8 cellular contexts compared by ENCODE assay signal in the genomic region with DNA sequence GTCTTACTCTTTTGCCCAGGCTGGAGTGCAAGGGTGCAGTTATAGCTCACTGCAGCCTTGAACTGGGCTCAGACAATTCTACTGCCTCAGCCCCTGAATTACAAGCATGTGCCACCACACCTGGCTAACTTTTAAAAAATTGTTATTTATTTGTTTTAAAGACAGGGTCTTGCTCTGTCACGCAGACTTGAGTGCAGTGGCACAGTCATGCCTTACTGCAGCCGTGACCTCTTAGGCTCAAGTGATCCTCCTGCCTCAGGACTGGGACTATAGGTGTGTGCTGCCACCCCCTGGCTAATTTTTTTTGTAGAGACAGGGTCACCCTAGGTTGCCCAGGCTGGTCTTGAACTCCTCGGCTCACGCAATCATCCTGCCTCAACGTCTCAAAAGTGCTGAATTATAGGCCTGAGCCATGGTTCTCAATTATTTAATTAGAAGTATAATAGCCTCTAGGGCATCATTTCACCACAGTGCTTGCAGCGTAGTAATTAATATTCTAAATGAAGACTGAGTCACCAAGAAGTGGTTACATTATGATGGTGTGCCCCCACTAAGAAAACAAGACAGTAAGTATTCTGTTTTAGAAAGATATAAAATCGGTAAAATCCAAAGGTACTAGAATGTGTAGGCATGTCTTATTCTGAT.
DNase-seq lines count a peak whose midpoint lies in the region; TF ChIP-seq lines count a peak whose summit lies in the region.

No MANE protein-coding gene starts in this region.

- H3K27ac ChIP-seq in H9 (ENCODE audit: insufficient read length, low read depth, low read length) (no peak overlapping the region), cardiac muscle cell (no peak overlapping the region)

- H3K14ac ChIP-seq in H9 (ENCODE audit: insufficient read depth, low read length) = no peak overlapping the region

- H3K23me2 ChIP-seq in H9 (ENCODE audit: insufficient read length, low read depth, low read length, poor library complexity, severe bottlenecking) = no peaks in the 10 kb centered on the region

- H3K79me1 ChIP-seq in H9 (ENCODE audit: insufficient read depth, low read depth, low read length, poor library complexity, severe bottlenecking) = peaks cover 10% of the 10 kb centered on the region

- no peak overlapping the region for H3K18ac ChIP-seq in H9 (ENCODE audit: insufficient read length, low read depth, low read length)

- no peaks in the 10 kb centered on the region; the same call in 1 of the 2 replicates for H3K79me2 ChIP-seq in H9 (ENCODE audit: insufficient read depth, low read length)

- H3K56ac ChIP-seq in H9 (ENCODE audit: insufficient read length, low read depth, low read length) = no peak overlapping the region

- no peak overlapping the region for H4K5ac ChIP-seq in H9 (ENCODE audit: insufficient read length, low read depth, low read length)

- H3K27ac Mint-ChIP-seq in H9 = no peak overlapping the region

- H4K20me1 ChIP-seq in H9 (ENCODE audit: control insufficient read depth, insufficient read depth, insufficient read length) = no peaks in the 10 kb centered on the region

- no peaks in the 10 kb centered on the region for H3K9me3 Mint-ChIP-seq in H9

- H3K9ac ChIP-seq in H9 (ENCODE audit: extremely low read depth, insufficient read length, low read length) = no peak overlapping the region

- H3K36me3 ChIP-seq in cardiac muscle cell = no peaks in the 10 kb centered on the region

- H3K9me3 ChIP-seq in H9 (ENCODE audit: control insufficient read depth, low read depth, low read length) (no peaks in the 10 kb centered on the region), cardiac muscle cell (ENCODE audit: low read depth) (no peaks in the 10 kb centered on the region)

- no peak overlapping the region for H3K4me2 ChIP-seq in H9 (ENCODE audit: insufficient read depth, insufficient read length, low read length)

- no peak overlapping the region for H3K4me3 ChIP-seq in cardiac muscle cell

- no peak overlapping the region for H2AFZ ChIP-seq in H9 (ENCODE audit: low read length)

- no peaks in the 10 kb centered on the region for H3K36me3 Mint-ChIP-seq in H9 (ENCODE audit: insufficient read depth in 1 of 3, low read depth in 3 of 3)

- no peak overlapping the region for H4K8ac ChIP-seq in H9 (replicated peaks; ENCODE audit: insufficient read length, low read depth, low read length)

- H2AK5ac ChIP-seq in H9 (ENCODE audit: insufficient read length, low read length) = no peak overlapping the region

- no peak overlapping the region for H3T11ph ChIP-seq in H9 (ENCODE audit: low read length)

- H2BK15ac ChIP-seq in H9 (ENCODE audit: low read depth, low read length) = no peak overlapping the region

- H2BK120ac ChIP-seq in H9 (ENCODE audit: low read depth, low read length, poor library complexity, severe bottlenecking) = no peak overlapping the region

- TF ChIP-seq CTCF in H9 (conservative IDR thresholded peaks at IDR 0.05) = peak; percentile 70
- TF ChIP-seq CTCF in cardiac muscle cell (IDR thresholded peaks at IDR 0.05; ENCODE audit: low read depth, low read length) = peak; percentile 20

- no peak overlapping the region for H2BK5ac ChIP-seq in H9 (ENCODE audit: insufficient read length, low read length)

- H3K4ac ChIP-seq in H9 (ENCODE audit: low read depth, low read length) = no peak overlapping the region

- no peak overlapping the region for H2BK20ac ChIP-seq in H9 (ENCODE audit: low read depth, low read length, poor library complexity, severe bottlenecking)

- DNase-seq in NCI-H146 (lab: John Stamatoyannopoulos, UW) (peak; percentile 26), NCI-H146 treated with DMSO at 0.1 percent for 48 hours (lab: John Stamatoyannopoulos, UW; ENCODE audit: unreplicated experiment) (no peak), H9 (peak; percentile 63), NCI-H510A (lab: John Stamatoyannopoulos, UW) (peak; percentile 43), activated T-cell treated with anti-CD3 and anti-CD28 coated beads for 48 hours (ENCODE audit: low read depth) (peak; percentile 18), cardiac muscle cell (ENCODE audit: low read depth in 1 of 2, low spot score in 1 of 2) (peak in 1 of 2 donors; percentile 65), NCI-H2227 (lab: John Stamatoyannopoulos, UW; ENCODE audit: unreplicated experiment) (no peak)
- peak; percentile 22 for DNase-seq in stimulated activated CD4-positive, alpha-beta T cell treated with anti-CD3 and anti-CD28 coated beads, Interleukin-12 subunit alpha, Interleukin-12 subunit beta, amount 100 ng/mL, for 4 hours

- H2BK12ac ChIP-seq in H9 (ENCODE audit: insufficient read length, low read depth, low read length) = no peak overlapping the region

- H3K27me3 ChIP-seq in H9 (ENCODE audit: insufficient read depth, low read length) (no peaks in the 10 kb centered on the region), cardiac muscle cell (no peaks in the 10 kb centered on the region)

- H4K91ac ChIP-seq in H9 (ENCODE audit: insufficient read length, low read depth, low read length) = no peak overlapping the region

- H3K4me3 Mint-ChIP-seq in H9 = no peak overlapping the region

- H3K27me3 Mint-ChIP-seq in H9 (ENCODE audit: low read depth) = no peaks in the 10 kb centered on the region

- H3K4me1 ChIP-seq in H9 (ENCODE audit: insufficient read depth, low read length) (no peaks in the 10 kb centered on the region; the same call in 1 of the 2 replicates), cardiac muscle cell (ENCODE audit: low read depth) (peaks cover 20% of the 10 kb centered on the region)

- no CpG with 5 or more reads among the region's 7 CpGs for WGBS in H9 (ENCODE audit: extremely low coverage, insufficient read length, low lambda C conversion rate)

- H3K23ac ChIP-seq in H9 (ENCODE audit: insufficient read length, low read depth, low read length) = no peak overlapping the region

- H3K4me1 Mint-ChIP-seq in H9 = peaks cover 7% of the 10 kb centered on the region in 2 experiments

Comparison
In these comparisons a context has a peak if more than half of its experiments do, and no peak if none do; other contexts are left out.
1. DNase-seq: peak in NCI-H146 (single experiment), H9 (single experiment), NCI-H510A (single experiment), activated T-cell treated with anti-CD3 and anti-CD28 coated beads for 48 hours (single experiment) and stimulated activated CD4-positive, alpha-beta T cell treated with anti-CD3 and anti-CD28 coated beads, Interleukin-12 subunit alpha, Interleukin-12 subunit beta, amount 100 ng/mL, for 4 hours (single experiment); none in NCI-H146 treated with DMSO at 0.1 percent for 48 hours (single experiment) and NCI-H2227 (single experiment).